Comparison of ENCODE assay signal across 13 cellular contexts in genomic region chr11:66614073-66614472, GRCh38. TPM values are rescaled to one million over a fixed set of nuclear protein-coding genes. Genes with fewer than 3 reads are reported as not detected.
DNase-seq lines count a peak whose midpoint lies in the region; ATAC-seq and TF ChIP-seq lines count a peak whose summit lies in the region.
"Had no signal": no experiment of that assay in that cellular context is flagged by ENCODE, and none has a peak within 500 bp of the region (broad histone marks: within the 10 kb centered on the region; RNA-seq: fewer than 3 reads in every experiment).

No MANE protein-coding gene starts in this region.

- H3K27me3 ChIP-seq in right lobe of liver: no peaks in the 10 kb centered on the region
- H3K27me3 ChIP-seq: BLaER1 treated with 17β-estradiol and CSF1 and Interleukin-3, amounts not matched to agents 10 nM and 100 nM had no signal

- no peaks in the 10 kb centered on the region for H3K9me3 Mint-ChIP-seq in IgD-negative memory B cell

- H3K4me3 Mint-ChIP-seq in IgD-negative memory B cell: peak overlapping the region in 3 of 4 donors; percentile 50 to 90 (median 65)

- ATAC-seq in right lobe of liver: peak; percentile 13 to 36 (median 19)

- H3K4me1 ChIP-seq in right lobe of liver: peaks cover 0 to 34% (median 11%) of the 10 kb centered on the region in 4 donors

- no peak for TF ChIP-seq POLR2A in right lobe of liver (IDR thresholded peaks at IDR 0.05)

- peak; percentile 19 for DNase-seq in NCI-H2196 (lab: John Stamatoyannopoulos, UW; ENCODE audit: unreplicated experiment)
- DNase-seq in NCI-H2196 treated with DMSO at 0.1 percent for 48 hours (lab: John Stamatoyannopoulos, UW; ENCODE audit: unreplicated experiment): no peak
- peak in 2 of 3 donors; percentile 65 for DNase-seq in right lobe of liver
- no peak for DNase-seq in HCEC 1CT
- no peak for DNase-seq in foreskin fibroblast
- DNase-seq in Ammon's horn (ENCODE audit: low spot score): no peak
- DNase-seq: AML-193; CD4-positive, CD25-positive, alpha-beta regulatory T cell; DMS79; GM23248 had no signal

- H3K4me1 Mint-ChIP-seq in IgD-negative memory B cell: peaks cover 41 to 49% (median 45%) of the 10 kb centered on the region in 3 donors

- no peaks in the 10 kb centered on the region for H3K9me3 ChIP-seq in right lobe of liver
- H3K9me3 ChIP-seq: BLaER1 treated with 17β-estradiol and CSF1 and Interleukin-3, amounts not matched to agents 10 nM and 100 nM had no signal

- H3K27ac Mint-ChIP-seq in IgD-negative memory B cell: no peak overlapping the region
- H3K27ac Mint-ChIP-seq: CD4-positive, CD25-positive, alpha-beta regulatory T cell had no signal

- peaks cover 7% of the 10 kb centered on the region for H3K36me3 Mint-ChIP-seq in IgD-negative memory B cell

- peak overlapping the region in 2 of 3 donors; percentile 92 to 96 for H3K27ac ChIP-seq in right lobe of liver
- H3K27ac ChIP-seq: BLaER1 treated with 17β-estradiol and CSF1 and Interleukin-3, amounts not matched to agents 10 nM and 100 nM; GM23248 had no signal

- intact Hi-C loops in right lobe of liver (cut with DNase I): no loop called here

- H3K4me3 ChIP-seq in right lobe of liver: no peak overlapping the region
- H3K4me3 ChIP-seq in foreskin fibroblast (ENCODE audit: low read depth in 1 of 2, low read length in 2 of 2): no peak overlapping the region
- H3K4me3 ChIP-seq: BLaER1 treated with 17β-estradiol and CSF1 and Interleukin-3, amounts not matched to agents 10 nM and 100 nM; GM23248 had no signal

- H3K36me3 ChIP-seq in right lobe of liver: no peaks in the 10 kb centered on the region

- peaks cover 2% of the 10 kb centered on the region for H3K27me3 Mint-ChIP-seq in IgD-negative memory B cell

- TF ChIP-seq CTCF in right lobe of liver (IDR thresholded peaks at IDR 0.05) (no peak), foreskin fibroblast (IDR thresholded peaks at IDR 0.05; ENCODE audit: low read depth, low read length) (no peak)

- WGBS in right lobe of liver (ENCODE audit: insufficient coverage, low coverage, low lambda C conversion rate, missing lambda C conversion rate): 46% methylated on average over 13 of the region's 13 CpGs

RNA-seq across cellular contexts. Expression of gene RBM14, which starts 2.4 kb away (rescaled TPM):
- 80.5 TPM for polyA plus RNA-seq in IgD-negative memory B cell
- 10 to 100 TPM; 25.1 to 63.7 (median 27.4) TPM for total RNA-seq in right lobe of liver

RNA-seq across cellular contexts. Expression of gene CCS, which starts 21.1 kb away (rescaled TPM):
- polyA plus RNA-seq in IgD-negative memory B cell: 74.7 TPM
- total RNA-seq in right lobe of liver: 10 to 100 TPM; 22.6 to 54.2 (median 34.3) TPM

RNA-seq across cellular contexts. Expression of gene CCDC87, which starts 21.2 kb away (rescaled TPM):
- polyA plus RNA-seq in IgD-negative memory B cell: not detected
- total RNA-seq in right lobe of liver: under 1 TPM in 5 of 6 experiments, not detected in 1; 0.07 to 0.37 (median 0.12) TPM
- polyA plus RNA-seq: CD4-positive, CD25-positive, alpha-beta regulatory T cell had no signal

RNA-seq across cellular contexts. Expression of gene RBM4, which starts 24.4 kb away (rescaled TPM):
- 189 TPM for polyA plus RNA-seq in IgD-negative memory B cell
- total RNA-seq in right lobe of liver: 10 to 100 TPM; 40.3 to 57.0 (median 48.4) TPM

RNA-seq across cellular contexts. Expression of gene CTSF, which starts 45.7 kb away (rescaled TPM):
- 7.0 TPM for polyA plus RNA-seq in IgD-negative memory B cell
- total RNA-seq in right lobe of liver: 10 to 100 TPM; 35.3 to 54.4 (median 44.7) TPM
- total RNA-seq: HT-29 had no signal

Comparison
In these comparisons a context has a peak if more than half of its experiments do, and no peak if none do; other contexts are left out.
1. DNase-seq: peak in NCI-H2196 (single experiment) and right lobe of liver (2 of 3); none in NCI-H2196 treated with DMSO at 0.1 percent for 48 hours (single experiment), HCEC 1CT (single experiment), foreskin fibroblast (0 of 2) and Ammon's horn (single experiment).